Comparison of ENCODE assay signal across 15 cellular contexts in the genomic region with DNA sequence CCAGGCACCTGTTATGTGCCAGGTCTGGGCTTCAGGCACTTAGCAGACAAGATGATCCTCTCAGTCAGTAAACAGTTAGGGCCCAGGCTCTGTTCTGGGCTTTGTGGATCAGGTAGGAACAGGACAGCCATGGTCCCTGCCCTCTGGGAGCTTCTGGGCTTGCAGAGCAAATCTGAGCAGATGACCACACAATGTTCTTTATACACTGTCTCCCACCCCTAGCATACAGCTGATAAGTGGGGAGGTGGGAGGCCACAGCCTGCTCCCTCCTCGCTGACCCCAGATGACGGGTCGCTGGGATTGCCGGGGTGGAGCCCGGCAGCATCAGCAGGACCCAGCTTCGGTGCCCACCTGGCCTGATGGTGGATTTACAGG. TPM values are rescaled to one million over a fixed set of nuclear protein-coding genes. Genes with fewer than 3 reads are reported as not detected.
DNase-seq lines count a peak whose midpoint lies in the region; ATAC-seq and TF ChIP-seq lines count a peak whose summit lies in the region.
"Had no signal": no experiment of that assay in that cellular context is flagged by ENCODE, and none has a peak within 500 bp of the region (broad histone marks: within the 10 kb centered on the region; RNA-seq: fewer than 3 reads in every experiment).

No MANE protein-coding gene starts in this region.

- H3K27me3 Mint-ChIP-seq in dendritic cell treated with granulocyte-macrophage colony-stimulating factor and Interleukin-4, amounts not matched to agents 40 ng/mL and 50 ng/mL, for 4 days, result no peaks in the 10 kb centered on the region

- H3K9me3 ChIP-seq in neuronal stem cell (replicated peaks in 1 of 2; ENCODE audit: control insufficient read depth in 2 of 2, insufficient read depth in 1 of 2, low read depth in 1 of 2, low read length in 2 of 2) (no peaks in the 10 kb centered on the region), tibial artery (no peaks in the 10 kb centered on the region)

- intact Hi-C loops in dendritic cell treated with granulocyte-macrophage colony-stimulating factor and Interleukin-4, amounts not matched to agents 40 ng/mL and 50 ng/mL, for 4 days (cut with micrococcal nuclease), result loop anchor here (5.0 to 10.0 kb wide), 3 partner anchors 52 to 194 kb away; partner anchors contain the start of gene RIN3
- intact Hi-C loops in tibial artery (cut with DNase I; ENCODE audit: low total_unique reads), result no loop called here

- H3K4me3 ChIP-seq in neuronal stem cell (ENCODE audit: low read length in 2 of 2) (no peak overlapping the region), tibial artery (no peak overlapping the region)

- H3K27ac Mint-ChIP-seq in dendritic cell treated with granulocyte-macrophage colony-stimulating factor and Interleukin-4, amounts not matched to agents 40 ng/mL and 50 ng/mL, for 4 days, result peak overlapping the region; percentile 87
- H3K27ac Mint-ChIP-seq: activated naive CD8-positive, alpha-beta T cell treated with anti-CD3 and anti-CD28 coated beads, Interleukin-2, amount 10 ng/mL, durations not matched to agents 7 days and 5 days had no signal

- H2AFZ ChIP-seq in neuronal stem cell (ENCODE audit: low read length), result no peak overlapping the region

- peak overlapping the region; percentile 77 for H3K4me3 Mint-ChIP-seq in dendritic cell treated with granulocyte-macrophage colony-stimulating factor and Interleukin-4, amounts not matched to agents 40 ng/mL and 50 ng/mL, for 4 days
- H3K4me3 Mint-ChIP-seq: activated naive CD8-positive, alpha-beta T cell treated with anti-CD3 and anti-CD28 coated beads, Interleukin-2, amount 10 ng/mL, durations not matched to agents 7 days and 5 days had no signal

- H3K4ac ChIP-seq in neuronal stem cell (ENCODE audit: low read length), result no peak overlapping the region

- H3K4me2 ChIP-seq in neuronal stem cell (ENCODE audit: insufficient read depth, low read length, poor library complexity, severe bottlenecking), result no peak overlapping the region

- H3K36me3 Mint-ChIP-seq in dendritic cell treated with granulocyte-macrophage colony-stimulating factor and Interleukin-4, amounts not matched to agents 40 ng/mL and 50 ng/mL, for 4 days (ENCODE audit: low read depth), result peaks cover 9% of the 10 kb centered on the region
- H3K36me3 Mint-ChIP-seq: IgD-negative memory B cell had no signal

- no peak overlapping the region for H2BK5ac ChIP-seq in neuronal stem cell (ENCODE audit: low read length)

- TF ChIP-seq CTCF in tibial artery (IDR thresholded peaks at IDR 0.05), result no peak

- H2BK12ac ChIP-seq in neuronal stem cell (ENCODE audit: low read length), result no peak overlapping the region

- no peak overlapping the region for H3K14ac ChIP-seq in neuronal stem cell (ENCODE audit: low read length)

- H2AK5ac ChIP-seq in neuronal stem cell (ENCODE audit: low read depth, low read length), result no peak overlapping the region

- no peak overlapping the region for H2BK15ac ChIP-seq in neuronal stem cell (ENCODE audit: low read length)

- no peaks in the 10 kb centered on the region for H3K79me1 ChIP-seq in neuronal stem cell (ENCODE audit: low read depth, low read length)

- no CpG with 5 or more reads among the region's 6 CpGs for WGBS in neuronal stem cell (ENCODE audit: extremely low coverage in 2 of 2, insufficient read length in 2 of 2, insufficient replicate concordance in 1 of 2), 2 donors

- H3K9me3 Mint-ChIP-seq in dendritic cell treated with granulocyte-macrophage colony-stimulating factor and Interleukin-4, amounts not matched to agents 40 ng/mL and 50 ng/mL, for 4 days, result no peaks in the 10 kb centered on the region
- H3K9me3 Mint-ChIP-seq: activated naive CD8-positive, alpha-beta T cell treated with anti-CD3 and anti-CD28 coated beads, Interleukin-2, amount 10 ng/mL, durations not matched to agents 7 days and 5 days; IgD-negative memory B cell had no signal

- H3K4me1 ChIP-seq in neuronal stem cell (ENCODE audit: control insufficient read depth in 2 of 2, insufficient read depth in 1 of 2, low read depth in 1 of 2, low read length in 2 of 2) (peaks cover 0 to 2% of the 10 kb centered on the region in 2 donors), tibial artery (peaks cover 0 to 20% (median 5%) of the 10 kb centered on the region in 4 donors)

- H3K27ac ChIP-seq in neuronal stem cell (replicated peaks; ENCODE audit: low read length) (no peak overlapping the region), tibial artery (peak overlapping the region; percentile 14 to 37)
- H3K27ac ChIP-seq: C4-2B had no signal

- no peak overlapping the region for H2BK120ac ChIP-seq in neuronal stem cell (ENCODE audit: low read depth, low read length)

- no peak overlapping the region for H4K91ac ChIP-seq in neuronal stem cell (ENCODE audit: low read depth, low read length, poor library complexity)

- H3K36me3 ChIP-seq in neuronal stem cell (replicated peaks in 1 of 2; ENCODE audit: control insufficient read depth in 2 of 2, insufficient read depth in 2 of 2, low read length in 2 of 2) (no peaks in the 10 kb centered on the region), tibial artery (no peaks in the 10 kb centered on the region)

- DNase-seq in activated CD8-positive, alpha-beta memory T cell treated with anti-CD3 and anti-CD28 coated beads for 24 hours, result peak; percentile 55
- no peak for DNase-seq in activated CD8-positive, alpha-beta memory T cell treated with anti-CD3 and anti-CD28 coated beads, Interleukin-2, amount 50 U/mL, for 48 hours
- DNase-seq in neuronal stem cell (ENCODE audit: low spot score) (no peak), tibial artery (no peak), COLO829 (ENCODE audit: low spot score) (no peak), NOMO-1 treated with DMSO at 0.1 percent for 48 hours (lab: John Stamatoyannopoulos, UW; ENCODE audit: unreplicated experiment) (no peak)
- DNase-seq: 8988T; activated CD4-positive, alpha-beta T cell treated with anti-CD3 and anti-CD28 coated beads for 48 hours; activated naive CD8-positive, alpha-beta T cell treated with anti-CD3 and anti-CD28 coated beads, Interleukin-2, amount 10 ng/mL, durations not matched to agents 7 days and 5 days; DND-41; stimulated activated CD4-positive, alpha-beta T cell treated with anti-CD3 and anti-CD28 coated beads, Interleukin-2, amount 100 ng/mL, for 48 hours had no signal

- no peak overlapping the region for H3K18ac ChIP-seq in neuronal stem cell (ENCODE audit: low read length)

- no peaks in the 10 kb centered on the region for H3K27me3 ChIP-seq in neuronal stem cell (ENCODE audit: control insufficient read depth in 3 of 3, insufficient read depth in 3 of 3, low read depth in 1 of 3, low read length in 3 of 3)
- no peaks in the 10 kb centered on the region for H3K27me3 ChIP-seq in tibial artery

- H4K8ac ChIP-seq in neuronal stem cell (ENCODE audit: low read depth, low read length), result no peak overlapping the region

- no peak overlapping the region for H3K9ac ChIP-seq in neuronal stem cell (ENCODE audit: low read depth, low read length, poor library complexity)

- peaks cover 82% of the 10 kb centered on the region for H3K4me1 Mint-ChIP-seq in dendritic cell treated with granulocyte-macrophage colony-stimulating factor and Interleukin-4, amounts not matched to agents 40 ng/mL and 50 ng/mL, for 4 days (ENCODE audit: low read depth)

- ATAC-seq in HG02623 (IDR thresholded peaks at IDR 0.05; ENCODE audit: unreplicated experiment), result no peak

- peak overlapping the region; percentile 68 for H3K23ac ChIP-seq in neuronal stem cell (ENCODE audit: low read depth, low read length, poor library complexity)

RNA-seq across cellular contexts. Expression of gene RIN3, which starts 53.1 kb away (rescaled TPM):
- 1.3 TPM for polyA plus RNA-seq in neuronal stem cell (2013, experiment 1 of 2)
- polyA plus RNA-seq in neuronal stem cell (2013, experiment 2 of 2), result 1.6 TPM
